18 cellular contexts compared by ENCODE assay signal in genomic region chr7:289209-289755, GRCh38. TPM values are rescaled to one million over a fixed set of nuclear protein-coding genes. Genes with fewer than 3 reads are reported as not detected.
DNase-seq lines count a peak whose midpoint lies in the region; ATAC-seq and TF ChIP-seq lines count a peak whose summit lies in the region.
"Had no signal": no experiment of that assay in that cellular context is flagged by ENCODE, and none has a peak within 500 bp of the region (broad histone marks: within the 10 kb centered on the region; RNA-seq: fewer than 3 reads in every experiment).

No MANE protein-coding gene starts in this region.

- TF ChIP-seq POLR2A in suprapubic skin (IDR thresholded peaks at IDR 0.05) (no peak), uterus (IDR thresholded peaks at IDR 0.05) (no peak)

- ATAC-seq in mucosa of descending colon: no peak
- ATAC-seq: HCT116 had no signal

- peak; percentile 85 for DNase-seq in H7
- DNase-seq in WERI-Rb-1: peak; percentile 5
- peak in 2 of 3 donors; percentile 32 to 40 for DNase-seq in mucosa of descending colon
- peak; percentile 42 to 72 for DNase-seq in suprapubic skin (ENCODE audit: low spot score in 2 of 2)
- DNase-seq in uterus: no peak
- no peak for DNase-seq in activated naive CD4-positive, alpha-beta T cell treated with Interleukin-2 at 50 U/mL for 16 hours
- DNase-seq in OCI-M2 (lab: John Stamatoyannopoulos, UW; ENCODE audit: unreplicated experiment): no peak
- DNase-seq: ACHN; CD4-positive, CD25-positive, alpha-beta regulatory T cell; KG1; NCI-H1417 treated with DMSO at 0.1 percent for 48 hours; NCI-H1930; NCI-H2171; NCI-H446 treated with DMSO at 0.1 percent for 48 hours; OCI-M1; RPMI8226; SIG-M5 had no signal

- H3K9me3 ChIP-seq in WERI-Rb-1 (ENCODE audit: severe bottlenecking) (peaks cover 10% of the 10 kb centered on the region), mucosa of descending colon (no peaks in the 10 kb centered on the region), suprapubic skin (no peaks in the 10 kb centered on the region), uterus (no peaks in the 10 kb centered on the region)

- H3K36me3 ChIP-seq in H7 (replicated peaks; ENCODE audit: control insufficient read depth, insufficient read depth, low read length) (no peaks in the 10 kb centered on the region), WERI-Rb-1 (no peaks in the 10 kb centered on the region), mucosa of descending colon (ENCODE audit: low read depth) (no peaks in the 10 kb centered on the region), suprapubic skin (no peaks in the 10 kb centered on the region), uterus (no peaks in the 10 kb centered on the region)

- H3K4me3 ChIP-seq in H7 (ENCODE audit: insufficient read depth, low read depth, low read length) (peak overlapping the region; percentile 14; the same call in 1 of the 2 replicates), WERI-Rb-1 (ENCODE audit: low read depth, low read length) (no peak overlapping the region), mucosa of descending colon (no peak overlapping the region), suprapubic skin (no peak overlapping the region), uterus (no peak overlapping the region)

- no peak for TF ChIP-seq EP300 in suprapubic skin (IDR thresholded peaks at IDR 0.05)

- 6% methylated on average over 20 of the region's 46 CpGs for WGBS in suprapubic skin

- H3K4me1 ChIP-seq in mucosa of descending colon (ENCODE audit: low read depth) (peaks cover 2% of the 10 kb centered on the region), suprapubic skin (peaks cover 13% of the 10 kb centered on the region), uterus (no peaks in the 10 kb centered on the region)

- intact Hi-C loops in mucosa of descending colon (cut with DNase I, micrococcal nuclease) (no loop called here), uterus (cut with DNase I; ENCODE audit: low total_unique reads) (no loop called here)

- TF ChIP-seq CTCF in WERI-Rb-1 (IDR thresholded peaks at IDR 0.05; ENCODE audit: low read depth, low read length): no peak
- no peak for TF ChIP-seq CTCF in mucosa of descending colon (IDR thresholded peaks at IDR 0.05)
- TF ChIP-seq CTCF in suprapubic skin (IDR thresholded peaks at IDR 0.05): no peak
- no peak for TF ChIP-seq CTCF in uterus (IDR thresholded peaks at IDR 0.05)

- H3K27ac ChIP-seq in WERI-Rb-1 (no peak overlapping the region), suprapubic skin (no peak overlapping the region), uterus (no peak overlapping the region)

- H3K27me3 ChIP-seq in H7 (ENCODE audit: control insufficient read depth, insufficient read depth, low read length) (peaks cover 17% of the 10 kb centered on the region; the same call in 1 of the 2 replicates), WERI-Rb-1 (ENCODE audit: insufficient read depth, low read depth, severe bottlenecking) (peaks cover 52% of the 10 kb centered on the region), suprapubic skin (peaks cover 84% of the 10 kb centered on the region), uterus (peaks cover 12 to 23% of the 10 kb centered on the region in 2 donors)

RNA-seq across cellular contexts. Expression of gene FOXL3, which starts 0.7 kb away (rescaled TPM):
- not detected in 2 replicates for total RNA-seq in H7 (2014; rRNA removed; shearing (Covaris generic))
- total RNA-seq in mucosa of descending colon (under 1 TPM in 1 of 3 donors, not detected in 2; 0.43 TPM), suprapubic skin (not detected), uterus (not detected)
- total RNA-seq: CD4-positive, CD25-positive, alpha-beta regulatory T cell had no signal

Comparison
In these comparisons a context has a peak if more than half of its experiments do, and no peak if none do; other contexts are left out.
1. DNase-seq: peak in H7 (single experiment), WERI-Rb-1 (single experiment), mucosa of descending colon (2 of 3) and suprapubic skin (2 of 2); none in uterus (0 of 2), activated naive CD4-positive, alpha-beta T cell treated with Interleukin-2 at 50 U/mL for 16 hours (single experiment) and OCI-M2 (single experiment).